Comparison of ENCODE assay signal across 1 cellular context in the genomic region with DNA sequence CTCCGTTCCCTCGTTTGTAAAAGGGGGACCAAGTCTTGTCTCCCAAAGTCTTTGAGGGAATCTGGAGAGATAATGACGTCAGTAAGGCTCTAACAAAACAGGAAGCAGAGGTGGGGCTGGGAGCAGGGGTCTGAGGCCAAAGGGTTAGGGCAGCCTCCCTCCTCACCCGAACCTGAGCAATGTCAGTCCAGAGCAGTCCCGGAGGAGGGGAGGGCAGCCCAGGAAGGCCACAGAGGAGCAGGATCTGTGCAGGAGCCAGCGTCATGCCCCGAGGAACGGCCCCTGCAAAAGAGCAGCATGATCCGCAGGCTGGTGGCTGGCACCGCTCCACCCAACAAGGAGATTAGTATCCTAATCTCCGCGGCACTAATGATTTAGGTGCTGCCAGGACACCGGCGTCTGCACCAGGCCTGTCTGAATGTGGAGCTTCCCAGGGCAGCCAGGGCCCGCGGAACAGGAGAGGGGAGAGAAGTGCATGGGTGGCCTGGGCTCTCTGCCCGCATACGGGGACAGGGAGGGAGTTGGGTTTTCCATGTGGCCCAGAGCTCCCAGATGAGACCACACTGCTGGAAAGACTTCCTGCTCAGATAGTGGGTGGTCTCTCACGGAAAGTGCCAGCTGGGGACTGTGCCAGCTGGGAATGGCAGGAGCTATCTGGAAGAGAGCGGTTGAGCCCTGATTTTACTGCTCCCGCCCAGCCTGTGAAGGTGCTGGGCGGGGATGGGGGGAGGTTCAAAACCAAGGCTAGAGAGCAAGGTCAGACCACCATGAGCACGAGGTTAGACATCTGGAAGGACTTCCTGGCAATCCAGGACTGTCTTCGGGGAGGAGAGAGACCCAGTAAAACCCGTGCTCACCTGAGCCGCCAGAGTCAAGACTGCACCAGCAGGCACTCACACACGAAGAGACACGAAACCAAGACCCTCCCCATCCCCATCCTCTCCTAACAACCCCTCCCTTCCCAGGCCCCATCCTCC.
TF ChIP-seq lines count a peak whose summit lies in the region.

No MANE protein-coding gene starts in this region.

TF ChIP-seq in endothelial cell of umbilical vein, 7 proteins besides CTCF, POLR2A, EP300 and RAD21:
- TF ChIP-seq MAX (IDR thresholded peaks at IDR 0.05; ENCODE audit: insufficient read depth, insufficient read length) (no peak), JUN (IDR thresholded peaks at IDR 0.05; ENCODE audit: borderline replicate concordance, insufficient read depth, insufficient read length, low read depth) (no peak), FOS (IDR thresholded peaks at IDR 0.05; ENCODE audit: borderline replicate concordance, insufficient read depth, low read length) (no peak), MYC (IDR thresholded peaks at IDR 0.05; ENCODE audit: low read depth, low read length) (no peak), EZH2 (IDR thresholded peaks at IDR 0.05; ENCODE audit: borderline replicate concordance, low read depth, low read length, severe bottlenecking) (no peak), POLR2AphosphoS5 (IDR thresholded peaks at IDR 0.05; ENCODE audit: insufficient read depth, low read depth, low read length) (no peak), GATA2 (IDR thresholded peaks at IDR 0.05; ENCODE audit: insufficient read depth, insufficient read length, low read depth, low read length) (no peak)
TF ChIP-seq in endothelial cell of umbilical vein: peak in this region for 0.
